23 cellular contexts compared by ENCODE assay signal in genomic region chr11:96707273-96707672, GRCh38.
"Had no signal": no experiment of that assay in that cellular context is flagged by ENCODE, and none has a peak within 500 bp of the region (broad histone marks: within the 10 kb centered on the region; RNA-seq: fewer than 3 reads in every experiment).

No MANE protein-coding gene starts in this region.

- H3K27ac Mint-ChIP-seq: naive thymus-derived CD4-positive, alpha-beta T cell; natural killer cell; nephron; neural progenitor cell; stimulated activated effector memory CD8-positive, alpha-beta T cell treated with anti-CD3 and anti-CD28 coated beads, Interleukin-12 subunit alpha, Interleukin-12 subunit beta, amount 100 ng/mL, for 72 hours; stimulated activated naive CD8-positive, alpha-beta T cell treated with anti-CD3 and anti-CD28 coated beads, Interleukin-15, amount 100 ng/mL, for 72 hours had no signal

- DNase-seq: naive thymus-derived CD4-positive, alpha-beta T cell; natural killer cell; occipital lobe; pancreas; psoas muscle; right cardiac atrium; right lobe of liver; sigmoid colon; small intestine; stimulated activated CD4-positive, alpha-beta T cell treated with anti-CD3 and anti-CD28 coated beads, Interleukin-15, amount 100 ng/mL, for 24 hours; stimulated activated CD4-positive, alpha-beta T cell treated with anti-CD3 and anti-CD28 coated beads, Interleukin-2, amount 100 ng/mL, for 24 hours; stimulated activated CD4-positive, alpha-beta T cell treated with anti-CD3 and anti-CD28 coated beads, Interleukin-2, amount 100 ng/mL, for 48 hours; stimulated activated CD4-positive, alpha-beta T cell treated with anti-CD3 and anti-CD28 coated beads, Interleukin-4, amount 100 ng/mL, for 24 hours; stimulated activated naive CD4-positive, alpha-beta T cell; stimulated activated naive CD8-positive, alpha-beta T cell treated with anti-CD3 and anti-CD28 coated beads, Interleukin-15, amount 100 ng/mL, for 72 hours; stimulated activated naive CD8-positive, alpha-beta T cell treated with anti-CD3 and anti-CD28 coated beads, Interleukin-15, Interleukin-2, amounts not matched to agents 100 U/mL and 50 U/mL, for 24 hours; substantia nigra; testis; trophoblast cell; upper lobe of left lung had no signal

- ATAC-seq: naive thymus-derived CD4-positive, alpha-beta T cell; natural killer cell; pancreas; psoas muscle; right cardiac atrium; right lobe of liver; stimulated activated effector memory CD8-positive, alpha-beta T cell treated with anti-CD3 and anti-CD28 coated beads, Interleukin-12 subunit alpha, Interleukin-12 subunit beta, amount 100 ng/mL, for 72 hours; stimulated activated naive CD8-positive, alpha-beta T cell treated with anti-CD3 and anti-CD28 coated beads, Interleukin-15, amount 100 ng/mL, for 72 hours; stimulated activated naive CD8-positive, alpha-beta T cell treated with anti-CD3 and anti-CD28 coated beads, Interleukin-15, Interleukin-2, amounts not matched to agents 100 U/mL and 50 U/mL, for 24 hours had no signal

- H3K4me1 Mint-ChIP-seq: naive thymus-derived CD4-positive, alpha-beta T cell; natural killer cell; neural progenitor cell; stimulated activated effector memory CD8-positive, alpha-beta T cell treated with anti-CD3 and anti-CD28 coated beads, Interleukin-12 subunit alpha, Interleukin-12 subunit beta, amount 100 ng/mL, for 72 hours; stimulated activated naive CD8-positive, alpha-beta T cell treated with anti-CD3 and anti-CD28 coated beads, Interleukin-15, amount 100 ng/mL, for 72 hours had no signal

- H3K27me3 Mint-ChIP-seq: naive thymus-derived CD4-positive, alpha-beta T cell; stimulated activated naive CD8-positive, alpha-beta T cell treated with anti-CD3 and anti-CD28 coated beads, Interleukin-15, amount 100 ng/mL, for 72 hours had no signal

- H3K36me3 Mint-ChIP-seq: naive thymus-derived CD4-positive, alpha-beta T cell; natural killer cell; neural progenitor cell; stimulated activated effector memory CD8-positive, alpha-beta T cell treated with anti-CD3 and anti-CD28 coated beads, Interleukin-12 subunit alpha, Interleukin-12 subunit beta, amount 100 ng/mL, for 72 hours had no signal

- H3K4me3 Mint-ChIP-seq: naive thymus-derived CD4-positive, alpha-beta T cell; natural killer cell; nephron; neural progenitor cell; stimulated activated effector memory CD8-positive, alpha-beta T cell treated with anti-CD3 and anti-CD28 coated beads, Interleukin-12 subunit alpha, Interleukin-12 subunit beta, amount 100 ng/mL, for 72 hours; stimulated activated naive CD8-positive, alpha-beta T cell treated with anti-CD3 and anti-CD28 coated beads, Interleukin-15, amount 100 ng/mL, for 72 hours had no signal

- H3K9me3 Mint-ChIP-seq: nephron, neural progenitor cell had no signal
